In the genomic region with DNA sequence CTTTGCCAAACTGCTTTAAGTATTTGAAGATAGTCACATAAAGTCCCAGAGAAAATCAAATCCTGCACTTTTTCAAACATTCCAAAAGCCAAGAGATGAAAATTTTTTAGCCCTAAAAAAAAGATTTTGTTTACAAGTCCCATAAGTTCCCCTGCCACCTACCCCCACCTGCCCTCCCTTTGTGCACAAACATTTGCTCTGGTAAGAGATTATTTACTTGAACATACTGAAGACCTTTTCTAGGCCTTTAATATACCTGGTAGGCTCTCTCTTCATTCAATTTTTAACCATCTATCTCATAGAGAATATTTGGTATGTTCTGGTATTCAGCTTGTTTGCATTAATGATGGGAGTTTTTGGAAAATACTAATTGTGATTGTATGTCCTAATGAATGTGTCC, we compare ENCODE assay signal across 1 cellular context.
TF ChIP-seq lines count a peak whose summit lies in the region.

No MANE protein-coding gene starts in this region.

TF ChIP-seq in HepG2, 621 proteins besides CTCF, POLR2A, EP300 and RAD21 (continued from another document):
- TF ChIP-seq ZNF383 (CRISPR knock-in tag; IDR thresholded peaks at IDR 0.05; ENCODE audit: borderline replicate concordance) (no peak), IKZF4 (CRISPR knock-in tag; IDR thresholded peaks at IDR 0.05; ENCODE audit: borderline replicate concordance, low read depth, not compliant biosample characterization) (no peak), CEBPZ (IDR thresholded peaks at IDR 0.05; ENCODE audit: low read length) (no peak), ARHGAP35 (CRISPR knock-in tag; IDR thresholded peaks at IDR 0.05; ENCODE audit: borderline replicate concordance) (no peak), ZNF121 (CRISPR knock-in tag; IDR thresholded peaks at IDR 0.05) (no peak), LCORL (IDR thresholded peaks at IDR 0.05) (no peak), LCORL (CRISPR knock-in tag; IDR thresholded peaks at IDR 0.05) (no peak)
- TF ChIP-seq, protein P1, sequence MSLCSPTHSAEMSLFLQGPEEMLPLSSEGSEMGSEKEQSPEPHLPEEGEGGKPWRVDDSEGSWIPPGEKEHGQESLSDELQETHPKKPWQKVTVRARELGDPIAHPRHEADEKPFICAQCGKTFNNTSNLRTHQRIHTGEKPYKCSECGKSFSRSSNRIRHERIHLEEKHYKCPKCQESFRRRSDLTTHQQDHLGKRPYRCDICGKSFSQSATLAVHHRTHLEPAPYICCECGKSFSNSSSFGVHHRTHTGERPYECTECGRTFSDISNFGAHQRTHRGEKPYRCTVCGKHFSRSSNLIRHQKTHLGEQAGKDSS (CRISPR knock-in tag; IDR thresholded peaks at IDR 0.05; ENCODE audit: borderline replicate concordance, low read depth) = no peak
- TF ChIP-seq, protein P2, sequence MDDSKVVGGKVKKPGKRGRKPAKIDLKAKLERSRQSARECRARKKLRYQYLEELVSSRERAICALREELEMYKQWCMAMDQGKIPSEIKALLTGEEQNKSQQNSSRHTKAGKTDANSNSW (CRISPR knock-in tag; IDR thresholded peaks at IDR 0.05; ENCODE audit: borderline replicate concordance) = no peak
TF ChIP-seq in HepG2: peak in this region for 0.
